In genomic region chr5:153543288-153543687, GRCh38 we compare ENCODE assay signal across 23 cellular contexts. TPM values are rescaled to one million over a fixed set of nuclear protein-coding genes. Genes with fewer than 3 reads are reported as not detected.
DNase-seq lines count a peak whose midpoint lies in the region; ATAC-seq, FAIRE-seq and TF ChIP-seq lines count a peak whose summit lies in the region.
"Had no signal": no experiment of that assay in that cellular context is flagged by ENCODE, and none has a peak within 500 bp of the region (broad histone marks: within the 10 kb centered on the region; RNA-seq: fewer than 3 reads in every experiment).

No MANE protein-coding gene starts in this region.

- H2BK15ac ChIP-seq in IMR-90 (ENCODE audit: low read depth, low read length), result peak overlapping the region; percentile 85; the same call in 1 of the 3 replicates

- ATAC-seq in activated T-cell treated with anti-CD3 and anti-CD28 coated beads, Interleukin-2, amount 50 U/mL, for 72 hours (replicated peaks in 1 of 2), result peak; percentile 25 to 38
- ATAC-seq in IMR-90 (ENCODE audit: low read depth), result peak; percentile 65
- ATAC-seq in GM12878, result no peak
- no peak for ATAC-seq in GM18873 (IDR thresholded peaks at IDR 0.05; ENCODE audit: low FRiP score, unreplicated experiment)

- H3K27me3 Mint-ChIP-seq in activated T-cell treated with anti-CD3 and anti-CD28 coated beads, Interleukin-2, amount 50 U/mL, for 72 hours (ENCODE audit: low read depth), result no peaks in the 10 kb centered on the region

- no peak for TF ChIP-seq CTCF in IMR-90 (conservative IDR thresholded peaks at IDR 0.05; ENCODE audit: low read depth, low read length)
- TF ChIP-seq CTCF in GM12878 (IDR thresholded peaks at IDR 0.05 in 2 of 3, conservative IDR thresholded peaks at IDR 0.05 in 1 of 3; ENCODE audit: control insufficient read depth in 2 of 3, extremely low read depth in 1 of 3, insufficient read depth in 1 of 3, low read depth in 3 of 3, low read length in 3 of 3), result no peak

- H3K9ac ChIP-seq in IMR-90 (ENCODE audit: low read depth, low read length) (no peak overlapping the region), GM12878 (ENCODE audit: control insufficient read depth, insufficient read depth, low read length) (no peak overlapping the region)

- no peak overlapping the region for H3K56ac ChIP-seq in IMR-90 (ENCODE audit: extremely low read depth, insufficient read depth, low read length)

- no peaks in the 10 kb centered on the region for H3K36me3 Mint-ChIP-seq in activated T-cell treated with anti-CD3 and anti-CD28 coated beads, Interleukin-2, amount 50 U/mL, for 72 hours (ENCODE audit: insufficient read depth in 2 of 2)
- H3K36me3 Mint-ChIP-seq: CD14-positive monocyte had no signal

- TF ChIP-seq EP300 in GM12878 (IDR thresholded peaks at IDR 0.05; ENCODE audit: borderline replicate concordance in 1 of 2, control insufficient read depth in 1 of 2, low read depth in 2 of 2, low read length in 2 of 2), result no peak

- H2BK20ac ChIP-seq in IMR-90 (ENCODE audit: low read depth, low read length), result no peak overlapping the region; the same call in 1 of the 2 replicates

- no peaks in the 10 kb centered on the region for H3K4me1 Mint-ChIP-seq in activated T-cell treated with anti-CD3 and anti-CD28 coated beads, Interleukin-2, amount 50 U/mL, for 72 hours (ENCODE audit: low read depth)
- H3K4me1 Mint-ChIP-seq: CD14-positive monocyte had no signal

- H4K91ac ChIP-seq in IMR-90 (ENCODE audit: insufficient read depth, low read depth, low read length), result no peak overlapping the region

- peak overlapping the region; percentile 87 for H4K5ac ChIP-seq in IMR-90 (ENCODE audit: low read depth, low read length)

- POLR2A ChIA-PET in IMR-90 (lab: Charles Lee; ENCODE audit: unreplicated experiment) (no interaction called here), GM12878 (lab: Charles Lee) (no interaction called here)

- no peaks in the 10 kb centered on the region; the same call in 1 of the 2 replicates for H3K9me1 ChIP-seq in IMR-90 (ENCODE audit: insufficient read depth, low read length)

- SMC1A ChIA-PET in GM12878 (lab: Charles Lee; ENCODE audit: uncharacterized antibody, unreplicated experiment), result interaction anchor here (1.1 kb wide), 1 partner anchor 14 kb away, joined by 4 read pairs; no protein-coding TSS in a partner anchor

- RAD21 ChIA-PET in GM12878 (lab: Charles Lee; ENCODE audit: unreplicated experiment), result no interaction called here

- H3K27me3 ChIP-seq in IMR-90 (ENCODE audit: control insufficient read depth, insufficient read depth, low read length), result no peaks in the 10 kb centered on the region
- H3K27me3 ChIP-seq in GM12878 (replicated peaks in 1 of 2; ENCODE audit: control insufficient read depth in 2 of 2, insufficient read depth in 2 of 2, low read length in 1 of 2), result no peaks in the 10 kb centered on the region

- no peak overlapping the region for H3K14ac ChIP-seq in IMR-90 (replicated peaks; ENCODE audit: low read depth, low read length)

- H2BK120ac ChIP-seq in IMR-90 (ENCODE audit: low read depth, low read length), result no peak overlapping the region; the same call in 1 of the 2 replicates

- CTCF ChIA-PET in IMR-90 (lab: Yijun Ruan, JAX) (no interaction called here), GM12878 (lab: Yijun Ruan, JAX) (no interaction called here)

- dilution Hi-C loops in IMR-90 (cut with HindIII; ENCODE audit: low sequenced_read_pairs, unreplicated experiment), result no loop called here

- H3K4ac ChIP-seq in IMR-90 (ENCODE audit: low read depth, low read length), result no peak overlapping the region

- no peak for FAIRE-seq in GM12878 (lab: Jason Lieb, UNC)
- FAIRE-seq: D721Med, H54, RCC 7860 had no signal

- H4K20me1 ChIP-seq in IMR-90 (ENCODE audit: insufficient read depth, low read length) (no peaks in the 10 kb centered on the region), GM12878 (ENCODE audit: control insufficient read depth, insufficient read depth) (no peaks in the 10 kb centered on the region)

- H3K4me2 ChIP-seq in IMR-90 (ENCODE audit: low read depth, low read length) (peak overlapping the region; percentile 13; the same call in 1 of the 2 replicates), GM12878 (ENCODE audit: control insufficient read depth, insufficient read depth) (no peak overlapping the region)

- intact Hi-C loops in IMR-90 (cut with micrococcal nuclease) (no loop called here), GM12878 (cut with micrococcal nuclease; ENCODE audit: unreplicated experiment) (no loop called here)

- TF ChIP-seq POLR2A in IMR-90 (IDR thresholded peaks at IDR 0.05; ENCODE audit: low read depth, low read length), result no peak
- TF ChIP-seq POLR2A in GM12878 (IDR thresholded peaks at IDR 0.05; ENCODE audit: low read depth, low read length), result no peak

- in situ Hi-C loops in IMR-90 (cut with MboI; ENCODE audit: low sequenced_read_pairs) (no loop called here), GM12878 (cut with MboI) (no loop called here)

- no peak overlapping the region for H3K4me3 Mint-ChIP-seq in activated T-cell treated with anti-CD3 and anti-CD28 coated beads, Interleukin-2, amount 50 U/mL, for 72 hours
- H3K4me3 Mint-ChIP-seq: CD14-positive monocyte had no signal

- no peak overlapping the region for H3K23ac ChIP-seq in IMR-90 (ENCODE audit: low read depth, low read length)

- H4K8ac ChIP-seq in IMR-90 (ENCODE audit: low read depth in 2 of 2, low read length in 2 of 2), result no peak overlapping the region

- H3K4me3 ChIP-seq in IMR-90 (ENCODE audit: insufficient read depth, low read depth, low read length) (no peak overlapping the region), GM12878 (no peak overlapping the region)
- H3K4me3 ChIP-seq: SJCRH30 had no signal

- peak overlapping the region; percentile 100 for H3K18ac ChIP-seq in IMR-90 (ENCODE audit: low read depth, low read length)

- TF ChIP-seq RAD21 in IMR-90 (IDR thresholded peaks at IDR 0.05; ENCODE audit: low read length), result no peak
- TF ChIP-seq RAD21 in GM12878 (IDR thresholded peaks at IDR 0.05; ENCODE audit: insufficient read depth, low read depth, low read length), result no peak

- H3K36me3 ChIP-seq in IMR-90 (ENCODE audit: control insufficient read depth, insufficient read depth, low read length), result no peaks in the 10 kb centered on the region
- no peaks in the 10 kb centered on the region for H3K36me3 ChIP-seq in GM12878 (ENCODE audit: control insufficient read depth in 2 of 2, insufficient read depth in 2 of 2, low read length in 1 of 2)
- H3K36me3 ChIP-seq: SJCRH30 had no signal

- H3K27ac ChIP-seq in IMR-90 (ENCODE audit: insufficient read depth, low read length) (no peak overlapping the region), GM12878 (ENCODE audit: control insufficient read depth, insufficient read depth) (no peak overlapping the region)
- H3K27ac ChIP-seq: SJCRH30 had no signal

- H3K4me1 ChIP-seq in IMR-90 (ENCODE audit: control insufficient read depth, insufficient read depth, low read length) (peaks cover 12% of the 10 kb centered on the region), GM12878 (ENCODE audit: control insufficient read depth, insufficient read depth, low read length) (no peaks in the 10 kb centered on the region)
- H3K4me1 ChIP-seq: SJCRH30 had no signal

- H2AFZ ChIP-seq in IMR-90 (replicated peaks; ENCODE audit: low read length, poor library complexity) (no peak overlapping the region), GM12878 (ENCODE audit: control insufficient read depth, low read depth, low read length) (no peak overlapping the region)

- peak overlapping the region; percentile 95; the same call in 1 of the 2 replicates for H2AK5ac ChIP-seq in IMR-90 (ENCODE audit: low read depth, low read length)

- H3K27ac Mint-ChIP-seq in activated T-cell treated with anti-CD3 and anti-CD28 coated beads, Interleukin-2, amount 50 U/mL, for 72 hours, result no peak overlapping the region
- H3K27ac Mint-ChIP-seq: CD14-positive monocyte had no signal

- H3K79me1 ChIP-seq in IMR-90 (ENCODE audit: low read depth in 1 of 2, low read length in 2 of 2), result no peaks in the 10 kb centered on the region

- H3K9me3 Mint-ChIP-seq in activated T-cell treated with anti-CD3 and anti-CD28 coated beads, Interleukin-2, amount 50 U/mL, for 72 hours, result peaks cover 3 to 5% of the 10 kb centered on the region in 2 donors

- DNase-seq in activated T-cell treated with anti-CD3 and anti-CD28 coated beads, Interleukin-2, amount 50 U/mL, for 72 hours, result no peak
- DNase-seq in activated T-cell treated with anti-CD3 and anti-CD28 coated beads, Interleukin-2, amount 50 U/mL, for 48 hours, result no peak
- DNase-seq in IMR-90, result peak; percentile 77
- DNase-seq in GM12878 (ENCODE audit: low read depth, low spot score), result no peak
- peak; percentile 81 for DNase-seq in iris pigment epithelial cell (ENCODE audit: low read depth)
- DNase-seq in iPS-NIHi11 (ENCODE audit: low spot score), result no peak
- DNase-seq in NCI-H146 (lab: John Stamatoyannopoulos, UW), result no peak
- DNase-seq: AML-193, GF-D8, Kasumi-1, NCI-H1417, NCI-H187, NCI-H2227 treated with DMSO at 0.1 percent for 48 hours, NCI-H510A, NCI-H748 treated with DMSO at 0.1 percent for 48 hours, OCI-M1, SJCRH30 had no signal

- BruUV-seq in IMR-90 (replicated peaks; lab: Mats Ljungman, UMichigan), result no TSS peak
- no TSS peak for BruUV-seq in GM12878 (replicated peaks; lab: Mats Ljungman, UMichigan)

- H2AK9ac ChIP-seq in IMR-90 (replicated peaks; ENCODE audit: low read depth, low read length, poor library complexity), result no peak overlapping the region

- H2BK5ac ChIP-seq in IMR-90 (ENCODE audit: low read depth, low read length, poor library complexity, severe bottlenecking), result peak overlapping the region; percentile 78

- no peaks in the 10 kb centered on the region for H3K79me2 ChIP-seq in GM12878 (ENCODE audit: control insufficient read depth, insufficient read depth, low read length)

- H3K9me3 ChIP-seq in IMR-90 (ENCODE audit: control insufficient read depth, insufficient read depth, low read length), result no peaks in the 10 kb centered on the region
- H3K9me3 ChIP-seq in GM12878 (replicated peaks; ENCODE audit: control insufficient read depth, insufficient read depth, low read length), result no peaks in the 10 kb centered on the region
- H3K9me3 ChIP-seq: SJCRH30 had no signal

RNA-seq across cellular contexts. Expression of gene GRIA1, which starts 52.8 kb away (rescaled TPM):
- not detected for total RNA-seq in activated T-cell treated with anti-CD3 and anti-CD28 coated beads, Interleukin-2, amount 50 U/mL, for 72 hours
- total RNA-seq in IMR-90 (2012; rRNA removed), result 1.3 and 1.4 TPM in 2 replicates
- 0.37 and 0.48 TPM in 2 replicates for polyA plus RNA-seq in IMR-90 (2012; rRNA removed)
- 0.16 and 0.39 TPM in 2 replicates for polyA plus RNA-seq in IMR-90 (2012; cell fraction: cytosol; rRNA removed)
- polyA plus RNA-seq in IMR-90 (2012; cell fraction: nucleus; rRNA removed; ENCODE audit: low replicate concordance), result 0.09 and 1.1 TPM in 2 replicates
- total RNA-seq in GM12878 (2013; cell fraction: nucleolus; rRNA removed), result 0.42 TPM in 1 of 2 replicates, not detected in the other
- total RNA-seq in GM12878 (2014; rRNA removed), result 0.05 TPM in 1 of 2 replicates, not detected in the other
- total RNA-seq in GM12878 (2014; rRNA removed; fragmentation: Illumina TruSeq; extraction: Trizol), result 0.04 TPM in 1 of 2 replicates, not detected in the other
- 0.18 TPM in 1 of 2 replicates, not detected in the other for total RNA-seq in GM12878 (2021)
- not detected for polyA plus RNA-seq in GM12878 (2011; ENCODE audit: low read depth)
- polyA plus RNA-seq in GM12878 (2011; rRNA removed), result not detected in 2 replicates
- polyA plus RNA-seq in GM12878 (2011; cell fraction: cytosol; rRNA removed), result 0.13 TPM in 1 of 2 replicates, not detected in the other
- not detected in 2 replicates for polyA plus RNA-seq in GM12878 (2011; cell fraction: nucleus; rRNA removed)
- 0.22 TPM in 1 of 2 replicates, not detected in the other for polyA plus RNA-seq in GM12878 (2012)
- 0.04 TPM in 1 of 2 replicates, not detected in the other for polyA plus RNA-seq in GM12878 (2014; fragmentation: Illumina TruSeq; extraction: Trizol)
- polyA plus RNA-seq in GM12878 (2014; fragmentation: Nextera tagmentation; extraction: Ambion mirVana), result not detected
- polyA plus RNA-seq in GM12878 (2014; rRNA removed), result not detected in 2 replicates
- polyA plus RNA-seq in GM12878 (2016; fragmentation: Nextera tagmentation; extraction: Ambion mirVana), result not detected
- polyA minus RNA-seq in GM12878 (2011; rRNA and poly(A)+ RNA removed), result not detected in 2 replicates
- not detected in 2 replicates for polyA minus RNA-seq in GM12878 (2011; cell fraction: cytosol; rRNA and poly(A)+ RNA removed)
- polyA minus RNA-seq in GM12878 (2011; cell fraction: nucleus; rRNA and poly(A)+ RNA removed), result not detected in 2 replicates
- total RNA-seq: MCF 10A, SJCRH30 had no signal
- polyA plus RNA-seq: CD14-positive monocyte had no signal

Comparison
In these comparisons a context has a peak if more than half of its experiments do, and no peak if none do; other contexts are left out.
1. ATAC-seq: peak in activated T-cell treated with anti-CD3 and anti-CD28 coated beads, Interleukin-2, amount 50 U/mL, for 72 hours (2 of 2) and IMR-90 (single experiment); none in GM12878 (single experiment) and GM18873 (single experiment).
2. DNase-seq: peak in IMR-90 (single experiment) and iris pigment epithelial cell (single experiment); none in activated T-cell treated with anti-CD3 and anti-CD28 coated beads, Interleukin-2, amount 50 U/mL, for 72 hours (0 of 2), activated T-cell treated with anti-CD3 and anti-CD28 coated beads, Interleukin-2, amount 50 U/mL, for 48 hours (0 of 2), GM12878 (single experiment), iPS-NIHi11 (single experiment) and NCI-H146 (single experiment).